Comparison of ENCODE assay signal across 29 cellular contexts in genomic region chr13:106010836-106011235, GRCh38.
"Had no signal": no experiment of that assay in that cellular context is flagged by ENCODE, and none has a peak within 500 bp of the region (broad histone marks: within the 10 kb centered on the region; RNA-seq: fewer than 3 reads in every experiment).

No MANE protein-coding gene starts in this region.

- H3K4me3 ChIP-seq: adrenal gland, body of pancreas, coronary artery, dorsolateral prefrontal cortex, esophagus muscularis mucosa, gastrocnemius medialis, heart right ventricle had no signal

- H3K4me1 ChIP-seq: adrenal gland, body of pancreas, foreskin keratinocyte, gastrocnemius medialis, heart right ventricle had no signal

- DNase-seq: activated CD4-positive, alpha-beta memory T cell treated with anti-CD3 and anti-CD28 coated beads, Interleukin-2, amount 10 ng/mL, durations not matched to agents 7 days and 5 days; activated CD4-positive, alpha-beta T cell treated with anti-CD3 and anti-CD28 coated beads for 1 hour; activated CD4-positive, alpha-beta T cell treated with anti-CD3 and anti-CD28 coated beads for 4 hours; activated CD4-positive, alpha-beta T cell treated with anti-CD3 and anti-CD28 coated beads, Interleukin-2, amount 10 ng/mL, durations not matched to agents 7 days and 5 days; activated CD4-positive, alpha-beta T cell treated with anti-CD3 and anti-CD28 coated beads, Interleukin-2, amount 50 U/mL, for 4 hours; activated effector memory CD4-positive, alpha-beta T cell treated with anti-CD3 and anti-CD28 coated beads, Interleukin-2, amount 50 U/mL, for 16 hours; activated naive CD4-positive, alpha-beta T cell treated with anti-CD3 and anti-CD28 coated beads for 36 hours; activated naive CD8-positive, alpha-beta T cell treated with anti-CD3 and anti-CD28 coated beads for 36 hours; activated naive CD8-positive, alpha-beta T cell treated with anti-CD3 and anti-CD28 coated beads, Interleukin-2, amount 50 U/mL, for 24 hours; activated T-cell treated with anti-CD3 and anti-CD28 coated beads, Interleukin-2, amount 50 U/mL, for 4 hours; adrenal gland; amygdala; aorta; body of pancreas; caudate nucleus; cerebellar nuclear complex; dorsolateral prefrontal cortex; effector memory CD4-positive, alpha-beta T cell; endodermal cell; erythroblast; foreskin keratinocyte; gastrocnemius medialis; heart right ventricle; T-helper 2 cell had no signal

- ATAC-seq: activated naive CD8-positive, alpha-beta T cell treated with anti-CD3 and anti-CD28 coated beads, Interleukin-2, amount 50 U/mL, for 24 hours; activated T-cell treated with anti-CD3 and anti-CD28 coated beads, Interleukin-2, amount 50 U/mL, for 4 hours; activated T-helper 17 cell treated with anti-CD3 and anti-CD28 coated beads, Interleukin-2, amount 50 U/mL, for 72 hours; body of pancreas; foreskin keratinocyte; gastrocnemius medialis; heart right ventricle; WTC11 had no signal

- H3K9me3 ChIP-seq: adrenal gland, body of pancreas, esophagus muscularis mucosa, gastrocnemius medialis had no signal

- H3K27me3 ChIP-seq: adrenal gland, body of pancreas, dorsolateral prefrontal cortex, esophagus muscularis mucosa, foreskin keratinocyte, gastrocnemius medialis, heart right ventricle had no signal

- H3K36me3 ChIP-seq: adrenal gland, esophagus muscularis mucosa, gastrocnemius medialis, heart right ventricle had no signal

- H3K27ac ChIP-seq: adrenal gland, body of pancreas, coronary artery, dorsolateral prefrontal cortex, esophagus muscularis mucosa, foreskin keratinocyte, gastrocnemius medialis, heart right ventricle, VCaP had no signal
